ENCODE assay signal across 27 cellular contexts in the genomic region with DNA sequence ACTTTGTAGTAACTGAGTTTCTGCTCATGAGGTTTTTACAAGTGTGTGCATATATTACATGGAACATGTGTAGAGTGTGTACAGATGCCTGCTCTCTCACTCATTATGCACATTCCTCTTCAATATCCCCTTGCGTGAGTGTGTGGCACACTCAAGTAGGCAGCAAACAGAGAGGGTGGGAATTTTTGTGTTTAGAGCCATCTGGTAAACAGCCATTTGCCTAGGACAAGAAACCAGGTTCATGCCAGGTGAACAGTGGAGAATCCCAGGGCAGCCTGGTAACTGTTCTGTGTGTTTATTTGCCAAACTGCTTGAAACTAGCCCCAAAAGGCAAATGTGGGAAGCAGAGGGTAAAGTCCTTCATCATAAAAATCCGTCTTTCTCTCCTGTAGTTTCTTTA.
"Had no signal": no experiment of that assay in that cellular context is flagged by ENCODE, and none has a peak within 500 bp of the region (broad histone marks: within the 10 kb centered on the region; RNA-seq: fewer than 3 reads in every experiment).

No MANE protein-coding gene starts in this region.

- H3K27ac ChIP-seq: colonic mucosa, epithelial cell of prostate, foreskin keratinocyte, gastroesophageal sphincter, heart left ventricle, hepatocyte, left lung, lower lobe of right lung had no signal

- DNase-seq: colonic mucosa; cortex of kidney; effector CD8-positive, alpha-beta T cell; effector memory CD8-positive, alpha-beta T cell; endodermal cell; erythroblast; foreskin keratinocyte; heart left ventricle; hypothalamus; immature natural killer cell; islet precursor cell; kidney; kidney glomerular epithelial cell; left colon; left lung; left ventricle myocardium superior; lower lobe of right lung; mesenchymal stem cell; mucosa of descending colon had no signal

- ATAC-seq: effector memory CD8-positive, alpha-beta T cell; esophagus mucosa; foreskin keratinocyte; gastroesophageal sphincter; heart left ventricle; left colon; left lung; left ventricle myocardium superior; mucosa of descending colon had no signal

- FAIRE-seq: endometrium, frontal cortex, kidney had no signal

- H3K4me3 Mint-ChIP-seq: dendritic cell treated with granulocyte-macrophage colony-stimulating factor and Interleukin-4, amounts not matched to agents 40 ng/mL and 50 ng/mL, for 4 days; effector memory CD8-positive, alpha-beta T cell; endodermal cell; immature natural killer cell; mesothelial cell of epicardium had no signal

- H3K27ac Mint-ChIP-seq: dendritic cell treated with granulocyte-macrophage colony-stimulating factor and Interleukin-4, amounts not matched to agents 40 ng/mL and 50 ng/mL, for 4 days; effector memory CD8-positive, alpha-beta T cell; endodermal cell; immature natural killer cell; mesothelial cell of epicardium had no signal

- H3K9me3 Mint-ChIP-seq: dendritic cell treated with granulocyte-macrophage colony-stimulating factor and Interleukin-4, amounts not matched to agents 40 ng/mL and 50 ng/mL, for 4 days; effector memory CD8-positive, alpha-beta T cell; immature natural killer cell had no signal

- H3K27me3 Mint-ChIP-seq: dendritic cell treated with granulocyte-macrophage colony-stimulating factor and Interleukin-4, amounts not matched to agents 40 ng/mL and 50 ng/mL, for 4 days; effector memory CD8-positive, alpha-beta T cell had no signal

- H3K9me3 ChIP-seq: colonic mucosa, gastroesophageal sphincter, left lung, lower lobe of right lung, mucosa of descending colon had no signal

- H3K27me3 ChIP-seq: colonic mucosa, foreskin keratinocyte, gastroesophageal sphincter, heart left ventricle, hepatocyte, left lung had no signal

- H3K4me1 ChIP-seq: colonic mucosa, foreskin keratinocyte, left lung, lower lobe of right lung had no signal

- H3K4me3 ChIP-seq: colonic mucosa, gastroesophageal sphincter, heart left ventricle, hepatocyte, left lung, lower lobe of right lung, mucosa of descending colon had no signal
